1 cellular context compared by ENCODE assay signal in the genomic region with DNA sequence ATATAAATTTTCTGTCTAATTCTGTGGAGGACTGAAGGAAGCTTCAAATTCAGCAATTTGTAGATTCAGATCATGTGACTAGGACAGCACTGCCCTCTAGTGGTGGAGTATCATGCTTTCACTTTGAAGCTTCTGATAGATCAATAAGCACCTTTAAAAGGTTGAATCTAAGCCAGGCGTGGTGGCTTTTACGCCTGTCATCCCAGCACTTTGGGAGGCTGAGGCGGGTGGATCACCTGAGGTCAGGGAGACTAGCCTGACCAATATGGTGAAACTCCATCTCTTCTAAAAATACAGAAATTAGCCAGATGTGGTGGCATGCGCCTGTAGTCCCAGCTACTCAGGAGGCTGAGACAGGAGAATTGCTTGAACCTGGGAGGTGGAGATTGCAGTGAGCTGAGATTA.
TF ChIP-seq lines count a peak whose summit lies in the region.

No MANE protein-coding gene starts in this region.

TF ChIP-seq in SK-N-SH, 30 proteins besides CTCF, POLR2A, EP300 and RAD21 (continued from another document):
- TF ChIP-seq USF2 (IDR thresholded peaks at IDR 0.05; ENCODE audit: borderline replicate concordance, low read depth, low read length), result 0 out of 2 replicates have a peak, but pooled peaks have one; percentile 48
TF ChIP-seq in SK-N-SH: peak in this region for 3; not testable (repeated sequence) for 27.
